In the genomic region with DNA sequence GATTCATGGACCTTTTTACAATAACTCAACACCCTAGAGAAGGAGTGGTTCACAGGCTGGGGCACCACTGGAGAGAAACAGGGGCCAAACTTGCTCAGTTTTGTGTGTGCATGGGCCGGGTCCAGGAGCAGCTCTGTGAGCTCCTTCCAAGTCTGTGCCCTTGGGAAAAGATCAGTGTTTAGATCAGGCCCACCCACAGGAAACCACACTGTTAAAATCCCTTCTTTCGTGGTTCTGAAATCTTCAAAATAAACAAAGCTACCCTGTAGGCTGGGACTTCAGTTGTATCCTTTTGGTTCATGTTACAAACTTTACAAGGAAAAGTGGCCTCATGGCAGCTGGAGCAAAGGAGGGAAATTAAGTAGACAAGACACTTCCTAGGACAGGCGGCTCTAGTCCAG, we compare ENCODE assay signal across 1 cellular context.
TF ChIP-seq lines count a peak whose summit lies in the region.

No MANE protein-coding gene starts in this region.

TF ChIP-seq in H1, 55 proteins besides CTCF, POLR2A, EP300 and RAD21:
- TF ChIP-seq POU5F1 (IDR thresholded peaks at IDR 0.05; ENCODE audit: low read depth, low read length) (no peak), SP1 (IDR thresholded peaks at IDR 0.05; ENCODE audit: low read depth, low read length) (no peak), CHD2 (IDR thresholded peaks at IDR 0.05; ENCODE audit: low read length) (no peak), CHD1 (IDR thresholded peaks at IDR 0.05; ENCODE audit: low read depth, low read length) (no peak), RFX5 (IDR thresholded peaks at IDR 0.05; ENCODE audit: borderline replicate concordance, low read depth, low read length) (no peak), SIN3A (conservative IDR thresholded peaks at IDR 0.05 in 1 of 2, IDR thresholded peaks at IDR 0.05 in 1 of 2; ENCODE audit: low read depth in 1 of 2, low read length in 2 of 2) (no peak), BCL11A (IDR thresholded peaks at IDR 0.05; ENCODE audit: low read depth in 2 of 2, low read length in 2 of 2) (no peak), TAF7 (optimal IDR thresholded peaks at IDR 0.05; ENCODE audit: borderline replicate concordance, low read depth, low read length) (no peak), PHF8 (conservative IDR thresholded peaks at IDR 0.05; ENCODE audit: low read depth, low read length) (no peak), KDM1A (IDR thresholded peaks at IDR 0.05; ENCODE audit: borderline replicate concordance, low read length) (no peak), NANOG (IDR thresholded peaks at IDR 0.05; ENCODE audit: insufficient read depth, low read depth, low read length, poor library complexity, severe bottlenecking) (no peak), SP4 (IDR thresholded peaks at IDR 0.05; ENCODE audit: low read length) (no peak)
